ENCODE assay signal across 5 cellular contexts in genomic region chr3:34508732-34509131, GRCh38.
"Had no signal": no experiment of that assay in that cellular context is flagged by ENCODE, and none has a peak within 500 bp of the region (broad histone marks: within the 10 kb centered on the region; RNA-seq: fewer than 3 reads in every experiment).

No MANE protein-coding gene starts in this region.

- DNase-seq: H9, HCEC 1CT had no signal

- H3K4me3 ChIP-seq: GM23338 had no signal

- ATAC-seq: GM23338, HepG2 had no signal

- H3K27ac ChIP-seq: HL-60 had no signal
